30 cellular contexts compared by ENCODE assay signal in genomic region chr13:35343417-35343816, GRCh38.
A peak's percentile ranks its signal among the peaks of the same experiment; 100 is the strongest.
DNase-seq lines count a peak whose midpoint lies in the region; ATAC-seq and TF ChIP-seq lines count a peak whose summit lies in the region.
"Had no signal": no experiment of that assay in that cellular context is flagged by ENCODE, and none has a peak within 500 bp of the region (broad histone marks: within the 10 kb centered on the region; RNA-seq: fewer than 3 reads in every experiment).

No MANE protein-coding gene starts in this region.

- no peaks in the 10 kb centered on the region for H3K27me3 ChIP-seq in dorsolateral prefrontal cortex

- intact Hi-C loops in dorsolateral prefrontal cortex (cut with DNase I) = no loop called here
- intact Hi-C loops in posterior cingulate gyrus (cut with DNase I) = no loop called here

- DNase-seq in NCI-H82 (lab: John Stamatoyannopoulos, UW) (peak; percentile 57), dorsolateral prefrontal cortex (peak in 7 of 10 donors; percentile 13 to 61 (median 44)), inferior parietal cortex (ENCODE audit: extremely low spot score) (peak; percentile 10), posterior cingulate gyrus (peak in 6 of 10 donors; percentile 13 to 88 (median 38))
- DNase-seq in activated CD4-positive, CD25-positive, alpha-beta regulatory T cell (lab: John Stamatoyannopoulos, UW) = no peak
- DNase-seq: AML-193, Caco-2, DMS79, EL, GDM1, GOT3, HCEC 1CT, NCI-H1092, NCI-H1417 treated with DMSO at 0.1 percent for 48 hours, NCI-H1694 treated with DMSO at 0.1 percent for 48 hours, NCI-H2081, NCI-H2171 treated with DMSO at 0.1 percent for 48 hours, NCI-H345, NCI-H510A treated with DMSO at 0.1 percent for 48 hours, NCI-H774, SHP77, SW 1271 had no signal

- no peak overlapping the region for H3K4me3 ChIP-seq in dorsolateral prefrontal cortex
- H3K4me3 ChIP-seq: A549, GM12878 had no signal

- ATAC-seq in HG03175 (IDR thresholded peaks at IDR 0.05; ENCODE audit: unreplicated experiment) (no peak), HG02870 (IDR thresholded peaks at IDR 0.05; ENCODE audit: unreplicated experiment) (no peak), GM19455 (IDR thresholded peaks at IDR 0.05; ENCODE audit: unreplicated experiment) (no peak)
- ATAC-seq: A549; CD8-positive, alpha-beta T cell; GM12878 had no signal

- H3K27ac ChIP-seq in dorsolateral prefrontal cortex = peak overlapping the region in 1 of 59 donors; percentile 13
- H3K27ac ChIP-seq: A549, C4-2B, RWPE1 had no signal

- TF ChIP-seq CTCF in dorsolateral prefrontal cortex (IDR thresholded peaks at IDR 0.05 in 54 of 56, conservative IDR thresholded peaks at IDR 0.05 in 2 of 56; ENCODE audit: low read depth in 1 of 56, partially characterized antibody in 56 of 56) = peak in 2 of 56 donors; percentile 8 to 10

Comparison
In these comparisons a context has a peak if more than half of its experiments do, and no peak if none do; other contexts are left out.
1. DNase-seq: peak in NCI-H82 (single experiment), dorsolateral prefrontal cortex (7 of 10), inferior parietal cortex (single experiment) and posterior cingulate gyrus (6 of 10); none in activated CD4-positive, CD25-positive, alpha-beta regulatory T cell (0 of 4).